In the genomic region with DNA sequence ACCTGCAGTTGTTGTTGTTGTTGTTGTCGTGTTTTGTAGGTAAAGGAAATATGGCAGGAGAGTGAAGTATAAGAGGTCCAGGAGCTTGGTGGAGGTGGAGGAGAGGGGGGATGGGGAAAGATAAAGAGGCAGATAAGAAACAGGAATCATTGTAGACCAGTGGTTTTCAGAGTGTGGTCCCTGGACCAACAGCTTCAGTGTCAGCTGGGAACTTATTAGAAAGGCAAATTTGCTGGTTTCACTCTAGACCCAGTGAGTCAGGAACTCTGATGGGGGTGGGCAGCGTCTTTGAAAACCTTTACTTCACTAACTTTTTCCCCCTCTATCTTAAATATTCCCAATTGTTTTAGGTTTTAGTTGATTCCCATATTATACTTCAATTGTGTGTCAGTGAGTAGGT, we compare ENCODE assay signal across 1 cellular context.
TF ChIP-seq lines count a peak whose summit lies in the region.

No MANE protein-coding gene starts in this region.

TF ChIP-seq in SK-N-SH, 30 proteins besides CTCF, POLR2A, EP300 and RAD21 (continued from another document):
- TF ChIP-seq, protein P1, sequence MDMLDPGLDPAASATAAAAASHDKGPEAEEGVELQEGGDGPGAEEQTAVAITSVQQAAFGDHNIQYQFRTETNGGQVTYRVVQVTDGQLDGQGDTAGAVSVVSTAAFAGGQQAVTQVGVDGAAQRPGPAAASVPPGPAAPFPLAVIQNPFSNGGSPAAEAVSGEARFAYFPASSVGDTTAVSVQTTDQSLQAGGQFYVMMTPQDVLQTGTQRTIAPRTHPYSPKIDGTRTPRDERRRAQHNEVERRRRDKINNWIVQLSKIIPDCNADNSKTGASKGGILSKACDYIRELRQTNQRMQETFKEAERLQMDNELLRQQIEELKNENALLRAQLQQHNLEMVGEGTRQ (IDR thresholded peaks at IDR 0.05; ENCODE audit: borderline replicate concordance, low read depth, low read length) = no peak
- TF ChIP-seq MEF2A (IDR thresholded peaks at IDR 0.05; ENCODE audit: borderline replicate concordance, low read depth) (no peak), YY1 (IDR thresholded peaks at IDR 0.05; ENCODE audit: low read depth) (no peak), JUND (IDR thresholded peaks at IDR 0.05) (no peak), POLR2AphosphoS5 (IDR thresholded peaks at IDR 0.05; ENCODE audit: low read depth, low read length) (no peak), TEAD4 (IDR thresholded peaks at IDR 0.05; ENCODE audit: borderline replicate concordance, insufficient read depth) (no peak), ELF1 (IDR thresholded peaks at IDR 0.05) (no peak), SMC3 (IDR thresholded peaks at IDR 0.05; ENCODE audit: low read depth, low read length) (no peak), FOSL2 (IDR thresholded peaks at IDR 0.05; ENCODE audit: borderline replicate concordance, low read depth) (no peak), RCOR1 (IDR thresholded peaks at IDR 0.05; ENCODE audit: low read length) (no peak), MXI1 (IDR thresholded peaks at IDR 0.05; ENCODE audit: low read depth, low read length) (no peak), NRF1 (IDR thresholded peaks at IDR 0.05; ENCODE audit: low read depth, low read length) (no peak), FOXJ3 (CRISPR knock-in tag; IDR thresholded peaks at IDR 0.05) (no peak), GABPA (IDR thresholded peaks at IDR 0.05; ENCODE audit: low read depth) (no peak), TCF12 (IDR thresholded peaks at IDR 0.05) (no peak)
